ENCODE assay signal across 1 cellular context in the genomic region with DNA sequence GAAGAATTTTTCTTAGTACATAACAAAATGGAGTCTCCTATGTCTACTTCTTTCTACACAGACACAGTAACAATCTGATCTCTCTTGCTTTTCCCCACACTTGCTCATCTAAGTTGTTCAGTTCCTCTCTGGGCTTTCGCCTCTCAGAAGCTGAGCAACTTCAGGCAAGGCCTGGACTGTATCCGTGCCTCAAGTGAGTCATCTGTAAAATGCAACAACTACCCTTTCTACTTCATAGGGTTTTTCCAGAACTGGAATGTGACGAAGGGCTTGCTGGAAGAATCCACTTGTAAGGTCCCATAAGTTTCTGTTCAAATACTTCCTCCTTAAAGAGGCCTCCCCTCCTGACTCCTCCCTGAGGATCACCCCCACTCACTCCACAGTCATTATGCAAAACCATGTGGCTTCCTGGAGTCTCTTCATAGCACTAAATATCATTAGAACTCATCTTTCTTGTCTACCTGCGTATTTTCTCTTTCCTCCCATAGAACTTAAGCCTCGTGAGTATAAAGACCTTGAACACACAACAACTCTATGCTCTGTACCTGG.
TF ChIP-seq lines count a peak whose summit lies in the region.

No MANE protein-coding gene starts in this region.

TF ChIP-seq in GM12878, 131 proteins besides CTCF, POLR2A, EP300 and RAD21:
- no peak for TF ChIP-seq NFIC (IDR thresholded peaks at IDR 0.05; ENCODE audit: low read depth, low read length)
- no peak for TF ChIP-seq SREBF1 (IDR thresholded peaks at IDR 0.05; ENCODE audit: low read length)
- TF ChIP-seq SIX5 (IDR thresholded peaks at IDR 0.05; ENCODE audit: low read depth, low read length, severe bottlenecking): no peak
- no peak for TF ChIP-seq ZBTB11 (CRISPR knock-in tag; IDR thresholded peaks at IDR 0.05)
- no peak for TF ChIP-seq RAD51 (IDR thresholded peaks at IDR 0.05)
- no peak for TF ChIP-seq MEF2A (IDR thresholded peaks at IDR 0.05; ENCODE audit: insufficient read depth, low read depth, low read length)
